8 cellular contexts compared by ENCODE assay signal in genomic region chr9:18255158-18255629, GRCh38.
DNase-seq lines count a peak whose midpoint lies in the region; ATAC-seq lines count a peak whose summit lies in the region.

No MANE protein-coding gene starts in this region.

- CTCF ChIA-PET in CD4-positive, alpha-beta memory T cell (lab: Charles Lee; ENCODE audit: partially characterized antibody), result interaction anchor here (0.7 to 5.3 kb wide), 25 partner anchors 8 to 1210 kb away, joined by 3 to 67 read pairs (median 5); no protein-coding TSS in a partner anchor

- no peak overlapping the region for H3K27ac ChIP-seq in CD4-positive, alpha-beta memory T cell (ENCODE audit: low read depth, low read length)

- POLR2A ChIA-PET in CD4-positive, alpha-beta memory T cell (lab: Charles Lee; ENCODE audit: partially characterized antibody), result no interaction called here

- peak; percentile 93 for ATAC-seq in GM19372 (IDR thresholded peaks at IDR 0.05; ENCODE audit: low read depth, unreplicated experiment)
- ATAC-seq in HG03442 (IDR thresholded peaks at IDR 0.05; ENCODE audit: unreplicated experiment), result peak; percentile 95
- peak; percentile 66 for ATAC-seq in memory B cell (ENCODE audit: low read depth)

- peaks cover 8% of the 10 kb centered on the region in 2 donors for H3K27me3 Mint-ChIP-seq in CD4-positive, alpha-beta memory T cell
- no peaks in the 10 kb centered on the region for H3K27me3 Mint-ChIP-seq in memory B cell

- no peak overlapping the region for H3K4me3 Mint-ChIP-seq in CD4-positive, alpha-beta memory T cell
- H3K4me3 Mint-ChIP-seq in memory B cell, result no peak overlapping the region

- no peak overlapping the region for H3K27ac Mint-ChIP-seq in CD4-positive, alpha-beta memory T cell
- no peak overlapping the region for H3K27ac Mint-ChIP-seq in memory B cell

- H3K9me3 ChIP-seq in CD4-positive, alpha-beta memory T cell (ENCODE audit: control insufficient read depth in 1 of 2, low read length in 2 of 2), result no peaks in the 10 kb centered on the region

- no peak overlapping the region for H3K4me3 ChIP-seq in CD4-positive, alpha-beta memory T cell (ENCODE audit: low read length in 2 of 2)

- H3K36me3 Mint-ChIP-seq in CD4-positive, alpha-beta memory T cell, result no peaks in the 10 kb centered on the region
- H3K36me3 Mint-ChIP-seq in memory B cell, result no peaks in the 10 kb centered on the region

- H3K9me3 Mint-ChIP-seq in CD4-positive, alpha-beta memory T cell, result no peaks in the 10 kb centered on the region
- H3K9me3 Mint-ChIP-seq in memory B cell, result no peaks in the 10 kb centered on the region

- peak; percentile 42 to 59 (median 56) for DNase-seq in CD4-positive, alpha-beta memory T cell
- DNase-seq in NCI-H510A treated with DMSO at 0.1 percent for 48 hours (lab: John Stamatoyannopoulos, UW) (peak; percentile 80), memory B cell (ENCODE audit: low spot score in 2 of 2) (peak; percentile 41 to 55)
- peak; percentile 65 to 71 for DNase-seq in activated CD4-positive, alpha-beta T cell treated with anti-CD3 and anti-CD28 coated beads, Interleukin-2, amount 50 U/mL, for 48 hours
- DNase-seq in effector CD8-positive, alpha-beta T cell (lab: John Stamatoyannopoulos, UW), result peak; percentile 64
- peak; percentile 61 for DNase-seq in stimulated activated CD8-positive, alpha-beta memory T cell treated with anti-CD3 and anti-CD28 coated beads, Interleukin-15, amount 100 ng/mL, for 24 hours (ENCODE audit: low read depth)

- H3K4me1 Mint-ChIP-seq in CD4-positive, alpha-beta memory T cell, result peaks cover 0 to 4% (median 2%) of the 10 kb centered on the region in 4 donors
- H3K4me1 Mint-ChIP-seq in memory B cell, result no peaks in the 10 kb centered on the region

- H3K27me3 ChIP-seq in CD4-positive, alpha-beta memory T cell (ENCODE audit: insufficient read depth, low read length), result no peaks in the 10 kb centered on the region

- intact Hi-C loops in CD4-positive, alpha-beta memory T cell (cut with micrococcal nuclease), result loop anchor here (1.0 kb wide), 1 partner anchor 919 kb away; no protein-coding TSS in a partner anchor

- no peaks in the 10 kb centered on the region for H3K4me1 ChIP-seq in CD4-positive, alpha-beta memory T cell (ENCODE audit: insufficient read depth, low read length)

- H3K36me3 ChIP-seq in CD4-positive, alpha-beta memory T cell (ENCODE audit: insufficient read depth, low read length), result no peaks in the 10 kb centered on the region
